Comparison of ENCODE assay signal across 8 cellular contexts in the genomic region with DNA sequence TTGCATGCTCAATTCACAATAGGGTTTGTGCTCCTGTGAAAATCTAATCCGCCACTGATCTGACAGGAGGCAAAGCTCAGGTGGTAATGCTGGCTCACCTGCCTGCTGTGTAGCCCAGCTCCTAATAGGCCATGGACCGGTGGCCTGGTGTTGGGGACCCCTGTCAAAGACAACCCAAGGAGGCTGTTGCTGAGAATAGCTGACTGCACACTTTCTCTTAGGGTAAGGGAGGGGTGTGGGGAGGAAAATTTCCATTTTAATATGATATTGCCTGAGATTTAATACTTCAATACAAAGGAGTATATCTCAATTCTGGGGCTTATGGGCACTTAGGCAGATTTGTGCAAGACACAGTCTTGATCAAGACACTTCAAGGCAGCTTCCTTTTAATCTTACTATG.
"Had no signal": no experiment of that assay in that cellular context is flagged by ENCODE, and none has a peak within 500 bp of the region (broad histone marks: within the 10 kb centered on the region; RNA-seq: fewer than 3 reads in every experiment).

No MANE protein-coding gene starts in this region.

- ATAC-seq: HCT116 had no signal

- H3K27ac ChIP-seq: GM23248, HL-60 had no signal

- H3K4me1 ChIP-seq: HAP-1 had no signal

- H2AFZ ChIP-seq: GM23248 had no signal

- H3K4me3 ChIP-seq: GM23248, HAP-1 had no signal

- H3K9me3 ChIP-seq: HAP-1 had no signal

- DNase-seq: GM23248, GOT3, H7, HFFc6, KG1 had no signal

- H3K9ac ChIP-seq: GM23248 had no signal

- H3K36me3 ChIP-seq: HAP-1 had no signal
